In the genomic region with DNA sequence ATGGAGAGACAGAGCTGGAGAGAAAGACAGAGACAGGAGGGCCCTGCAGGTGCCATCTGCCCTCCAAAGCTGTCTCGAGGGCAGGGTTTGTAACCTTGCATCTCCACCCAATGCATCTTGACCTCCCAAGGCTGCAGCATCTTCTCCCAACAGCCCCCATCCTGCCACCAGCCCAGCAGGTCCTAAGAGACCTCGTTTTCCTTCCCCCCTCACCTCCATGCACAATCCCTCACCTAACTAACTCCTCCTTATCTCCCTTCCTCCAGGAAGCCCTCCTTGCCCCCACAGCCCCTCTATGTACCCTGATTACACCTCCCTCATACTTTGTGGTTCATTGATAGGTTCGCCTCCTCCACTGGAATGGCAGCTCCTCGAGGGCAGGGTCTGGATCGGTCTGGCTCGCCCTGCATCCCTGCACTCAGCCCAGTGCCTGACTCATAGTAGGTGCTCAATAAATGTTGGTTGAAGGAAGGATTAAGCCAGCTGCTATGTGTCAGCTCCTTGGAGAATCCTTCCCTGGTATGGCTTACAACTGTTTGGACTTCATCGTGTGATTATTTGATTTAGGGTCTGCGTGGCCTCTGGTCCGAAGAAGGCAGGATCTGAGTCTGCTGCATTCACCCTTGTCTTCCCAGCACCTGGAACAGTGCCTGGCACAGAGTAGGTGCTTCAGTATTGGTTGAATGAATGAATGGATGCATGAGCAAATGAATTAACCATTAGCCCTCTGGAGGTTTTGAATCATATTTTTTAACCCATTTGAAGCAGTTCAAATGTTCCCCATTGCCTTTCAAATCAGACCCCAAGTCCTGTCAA, we compare ENCODE assay signal across 16 cellular contexts.
A peak's percentile ranks its signal among the peaks of the same experiment; 100 is the strongest.
DNase-seq lines count a peak whose midpoint lies in the region; ATAC-seq, FAIRE-seq and TF ChIP-seq lines count a peak whose summit lies in the region.
"Had no signal": no experiment of that assay in that cellular context is flagged by ENCODE, and none has a peak within 500 bp of the region (broad histone marks: within the 10 kb centered on the region; RNA-seq: fewer than 3 reads in every experiment).

No MANE protein-coding gene starts in this region.

- no peak for DNase-seq in A549 (ENCODE audit: low read depth in 1 of 2, low spot score in 1 of 2)
- DNase-seq in adrenal gland = no peak
- no peak for DNase-seq in right lobe of liver
- no peak for DNase-seq in CD1c-positive myeloid dendritic cell (ENCODE audit: extremely low spot score)
- no peak for DNase-seq in SKM-1 (lab: John Stamatoyannopoulos, UW; ENCODE audit: unreplicated experiment)
- DNase-seq in thyroid gland = no peak
- DNase-seq in NCI-H526 (lab: John Stamatoyannopoulos, UW) = no peak
- DNase-seq: GF-D8, HFFc6, NCI-H1092, NCI-H146, NCI-H2081 treated with DMSO at 0.1 percent for 48 hours, NCI-H510A treated with DMSO at 0.1 percent for 48 hours, Peyer's patch had no signal

- intact Hi-C loops in adrenal gland (cut with DNase I) (loop anchor here (5.0 to 10.0 kb wide), 2 partner anchors 50 to 53 kb away; no protein-coding TSS in a partner anchor), right lobe of liver (cut with DNase I) (loop anchor here in 1 of 2 donors (5.0 kb wide), 1 partner anchor 217 kb away; no protein-coding TSS in a partner anchor), thyroid gland (cut with DNase I) (no loop called here)

- peaks cover 29% of the 10 kb centered on the region for H3K4me1 ChIP-seq in A549
- H3K4me1 ChIP-seq in adrenal gland (replicated peaks in 1 of 2) = peaks cover 43 to 47% of the 10 kb centered on the region in 2 donors
- H3K4me1 ChIP-seq in right lobe of liver = peaks cover 0 to 87% (median 32%) of the 10 kb centered on the region in 4 donors
- peaks cover 21% of the 10 kb centered on the region for H3K4me1 ChIP-seq in stomach smooth muscle (ENCODE audit: control insufficient read depth, insufficient read depth, low read length)
- H3K4me1 ChIP-seq in thyroid gland = peaks cover 7 to 39% of the 10 kb centered on the region in 2 donors

- peak overlapping the region; percentile 67 to 87; a peak in 5 of 6 replicates for H3K27ac ChIP-seq in A549
- peak overlapping the region; percentile 71 to 94 (median 88) for H3K27ac ChIP-seq in adrenal gland
- peak overlapping the region; percentile 79 to 95 (median 93) for H3K27ac ChIP-seq in right lobe of liver
- H3K27ac ChIP-seq in stomach smooth muscle (ENCODE audit: low read length) = peak overlapping the region; percentile 46
- H3K27ac ChIP-seq in thyroid gland = peak overlapping the region in 1 of 3 donors; percentile 20
- H3K27ac ChIP-seq: Peyer's patch had no signal

- CTCF ChIA-PET in A549 (lab: Yijun Ruan, JAX) = interaction anchor here (0.8 to 6.5 kb wide), 3 partner anchors 27 to 59 kb away, joined by 3 to 56 read pairs (median 4); no protein-coding TSS in a partner anchor

- H3K27me3 ChIP-seq in adrenal gland = no peaks in the 10 kb centered on the region
- no peaks in the 10 kb centered on the region for H3K27me3 ChIP-seq in right lobe of liver
- no peaks in the 10 kb centered on the region for H3K27me3 ChIP-seq in stomach smooth muscle (ENCODE audit: control insufficient read depth in 1 of 2, insufficient read depth in 2 of 2, low read length in 2 of 2)
- H3K27me3 ChIP-seq in thyroid gland = no peaks in the 10 kb centered on the region
- H3K27me3 ChIP-seq: Peyer's patch had no signal

- POLR2A ChIA-PET in A549 (lab: Yijun Ruan, JAX) = no interaction called here

- H3K36me3 ChIP-seq in adrenal gland (replicated peaks in 1 of 2) = no peaks in the 10 kb centered on the region
- H3K36me3 ChIP-seq in right lobe of liver = no peaks in the 10 kb centered on the region
- no peaks in the 10 kb centered on the region for H3K36me3 ChIP-seq in stomach smooth muscle (ENCODE audit: control insufficient read depth in 2 of 2, insufficient read depth in 2 of 2, low read length in 2 of 2)
- H3K36me3 ChIP-seq in thyroid gland = no peaks in the 10 kb centered on the region
- H3K36me3 ChIP-seq: Peyer's patch had no signal

- ATAC-seq in A549 (no peak), right lobe of liver (no peak)

- TF ChIP-seq EP300 in A549 (IDR thresholded peaks at IDR 0.05) = no peak

- TF ChIP-seq CTCF in A549 (IDR thresholded peaks at IDR 0.05) = no peak
- no peak for TF ChIP-seq CTCF in adrenal gland (IDR thresholded peaks at IDR 0.05)
- TF ChIP-seq CTCF in right lobe of liver (IDR thresholded peaks at IDR 0.05) = no peak
- no peak for TF ChIP-seq CTCF in thyroid gland (IDR thresholded peaks at IDR 0.05)

- TF ChIP-seq POLR2A in A549 (IDR thresholded peaks at IDR 0.05; ENCODE audit: low read length) (no peak), adrenal gland (IDR thresholded peaks at IDR 0.05) (no peak), right lobe of liver (IDR thresholded peaks at IDR 0.05) (no peak), thyroid gland (IDR thresholded peaks at IDR 0.05) (no peak)

- FAIRE-seq in A549 (lab: Jason Lieb, UNC) = no peak
- FAIRE-seq: GM12892 had no signal

- no peak overlapping the region for H3K4me2 ChIP-seq in A549

- no peak overlapping the region for H3K9ac ChIP-seq in stomach smooth muscle (ENCODE audit: low read length in 2 of 2)

- 78% methylated on average over 8 of the region's 9 CpGs for WGBS in A549 (ENCODE audit: missing lambda C conversion rate)
- 78 to 86% (median 81%) methylated on average over 9 of the region's 9 CpGs for WGBS in adrenal gland, 4 donors
- 60% methylated on average over 8 of the region's 9 CpGs for WGBS in right lobe of liver (ENCODE audit: insufficient coverage, low coverage, low lambda C conversion rate, missing lambda C conversion rate)
- 90 to 93% methylated on average over 9 of the region's 9 CpGs for WGBS in thyroid gland, 2 donors

- no peak for TF ChIP-seq RAD21 in A549 (conservative IDR thresholded peaks at IDR 0.05 in 1 of 2, IDR thresholded peaks at IDR 0.05 in 1 of 2)

- H3K9me3 ChIP-seq in A549 (no peaks in the 10 kb centered on the region), adrenal gland (replicated peaks in 1 of 3) (no peaks in the 10 kb centered on the region), right lobe of liver (no peaks in the 10 kb centered on the region), stomach smooth muscle (ENCODE audit: control insufficient read depth in 2 of 2, low read length in 2 of 2) (no peaks in the 10 kb centered on the region), thyroid gland (no peaks in the 10 kb centered on the region)
- H3K9me3 ChIP-seq: Peyer's patch had no signal

- no peak overlapping the region for H3K4me3 ChIP-seq in A549
- H3K4me3 ChIP-seq in adrenal gland = no peak overlapping the region
- peak overlapping the region in 1 of 3 donors; percentile 26 for H3K4me3 ChIP-seq in right lobe of liver
- H3K4me3 ChIP-seq in stomach smooth muscle (ENCODE audit: low read length in 2 of 2) = no peak overlapping the region
- H3K4me3 ChIP-seq in thyroid gland (replicated peaks in 1 of 3) = no peak overlapping the region
- H3K4me3 ChIP-seq: Peyer's patch had no signal

TF ChIP-seq in A549, 52 proteins besides CTCF, POLR2A, EP300 and RAD21:
- no peak for TF ChIP-seq HOXA7 (CRISPR knock-in tag; IDR thresholded peaks at IDR 0.05)
- TF ChIP-seq EHF (CRISPR knock-in tag; IDR thresholded peaks at IDR 0.05) = no peak
- no peak for TF ChIP-seq ZNF302 (CRISPR knock-in tag; IDR thresholded peaks at IDR 0.05)
- no peak for TF ChIP-seq RARB (CRISPR knock-in tag; IDR thresholded peaks at IDR 0.05)
- TF ChIP-seq PHF8 (IDR thresholded peaks at IDR 0.05; ENCODE audit: borderline replicate concordance, low read depth) = no peak
- no peak for TF ChIP-seq TP53 (CRISPR knock-in tag; IDR thresholded peaks at IDR 0.05)
- no peak for TF ChIP-seq POLR2AphosphoS2 (conservative IDR thresholded peaks at IDR 0.05; ENCODE audit: low read length)
